Comparison of ENCODE assay signal across 26 cellular contexts in genomic region chr2:1618191-1618961, GRCh38.
DNase-seq lines count a peak whose midpoint lies in the region; ATAC-seq and TF ChIP-seq lines count a peak whose summit lies in the region.
"Had no signal": no experiment of that assay in that cellular context is flagged by ENCODE, and none has a peak within 500 bp of the region (broad histone marks: within the 10 kb centered on the region; RNA-seq: fewer than 3 reads in every experiment).

No MANE protein-coding gene starts in this region.

- H3K56ac ChIP-seq in H9 (ENCODE audit: insufficient read length, low read depth, low read length), result no peak overlapping the region

- no peak overlapping the region for H4K8ac ChIP-seq in H9 (replicated peaks; ENCODE audit: insufficient read length, low read depth, low read length)

- DNase-seq in H9 (no peak), chondrocyte (ENCODE audit: low spot score) (peak; percentile 78), mesenteric fat pad (ENCODE audit: low spot score) (peak; percentile 60), Ammon's horn (ENCODE audit: low spot score) (no peak)
- no peak for DNase-seq in stimulated activated naive CD4-positive, alpha-beta T cell (lab: John Stamatoyannopoulos, UW)
- DNase-seq: activated CD4-positive, alpha-beta T cell treated with anti-CD3 and anti-CD28 coated beads for 4 hours; activated CD8-positive, alpha-beta T cell treated with anti-CD3 and anti-CD28 coated beads, Interleukin-2, amount 10 ng/mL, durations not matched to agents 7 days and 5 days; amygdala; brain microvascular endothelial cell; DMS53; foreskin melanocyte; NCI-H1048; NCI-H1694; nephron progenitor cell; pancreas; SK-N-SH; stimulated activated CD4-positive, alpha-beta T cell treated with anti-CD3 and anti-CD28 coated beads, Interleukin-2, amount 100 ng/mL, for 24 hours; stomach; T-helper 17 cell had no signal

- H3K9me3 Mint-ChIP-seq in H9 (peaks cover 3 to 6% of the 10 kb centered on the region in 2 experiments; a peak in 3 of 5 replicates), chondrocyte (ENCODE audit: low read depth) (no peaks in the 10 kb centered on the region)
- H3K9me3 Mint-ChIP-seq in stimulated activated memory B cell treated with anti-CD40 and anti-IgM and Interleukin-4, amounts not matched to agents 10 μg/mL and 1 μg/mL and 100 μg/mL, for 72 hours, result peaks cover 9% of the 10 kb centered on the region
- H3K9me3 Mint-ChIP-seq: activated T-helper 2 cell treated with anti-CD3 and anti-CD28 coated beads, Interferon-gamma antibody, Interleukin-2, Interleukin-4, amounts not matched to agents 10 μg/mL and 5 μg/mL and 100 μg/mL, durations not matched to agents 14 hours and 24 hours and 36 hours had no signal

- no peak overlapping the region for H4K91ac ChIP-seq in H9 (ENCODE audit: insufficient read length, low read depth, low read length)

- peaks cover 52 to 59% of the 10 kb centered on the region in 2 experiments for H3K4me1 Mint-ChIP-seq in H9
- peaks cover 11% of the 10 kb centered on the region for H3K4me1 Mint-ChIP-seq in chondrocyte (ENCODE audit: low read depth)
- H3K4me1 Mint-ChIP-seq in stimulated activated memory B cell treated with anti-CD40 and anti-IgM and Interleukin-4, amounts not matched to agents 10 μg/mL and 1 μg/mL and 100 μg/mL, for 72 hours, result peaks cover 9% of the 10 kb centered on the region
- H3K4me1 Mint-ChIP-seq: T-helper 17 cell had no signal

- peaks cover 32 to 35% (median 32%) of the 10 kb centered on the region in 3 experiments for H3K36me3 Mint-ChIP-seq in H9 (ENCODE audit: insufficient read depth in 1 of 3, low read depth in 3 of 3)
- H3K36me3 Mint-ChIP-seq in chondrocyte (ENCODE audit: low read depth), result peaks cover 4% of the 10 kb centered on the region
- no peaks in the 10 kb centered on the region for H3K36me3 Mint-ChIP-seq in stimulated activated memory B cell treated with anti-CD40 and anti-IgM and Interleukin-4, amounts not matched to agents 10 μg/mL and 1 μg/mL and 100 μg/mL, for 72 hours
- H3K36me3 Mint-ChIP-seq: activated naive CD4-positive, alpha-beta T cell treated with anti-CD3 and anti-CD28 coated beads, Interleukin-2, amount 50 U/mL, for 72 hours had no signal

- no peak overlapping the region for H2BK15ac ChIP-seq in H9 (ENCODE audit: low read depth, low read length)

- H2BK120ac ChIP-seq in H9 (ENCODE audit: low read depth, low read length, poor library complexity, severe bottlenecking), result no peak overlapping the region

- TF ChIP-seq CTCF in H9 (conservative IDR thresholded peaks at IDR 0.05), result no peak
- TF ChIP-seq CTCF in chondrocyte (IDR thresholded peaks at IDR 0.05), result no peak

- no peak overlapping the region for H2AK5ac ChIP-seq in H9 (ENCODE audit: insufficient read length, low read length)

- no peak overlapping the region for H2AFZ ChIP-seq in H9 (ENCODE audit: low read length)

- no peak overlapping the region for H3K4me3 Mint-ChIP-seq in H9
- no peak overlapping the region for H3K4me3 Mint-ChIP-seq in chondrocyte (ENCODE audit: unreplicated experiment)
- H3K4me3 Mint-ChIP-seq in stimulated activated memory B cell treated with anti-CD40 and anti-IgM and Interleukin-4, amounts not matched to agents 10 μg/mL and 1 μg/mL and 100 μg/mL, for 72 hours, result no peak overlapping the region
- H3K4me3 Mint-ChIP-seq: activated CD8-positive, alpha-beta T cell treated with anti-CD3 and anti-CD28 coated beads, Interleukin-2, amount 10 ng/mL, durations not matched to agents 7 days and 5 days; nephron progenitor cell; T-helper 17 cell had no signal

- H3K27ac Mint-ChIP-seq in H9 (peak overlapping the region in 1 of 3 experiments; percentile 64; a peak in 2 of 7 replicates), chondrocyte (ENCODE audit: unreplicated experiment) (no peak overlapping the region)
- no peak overlapping the region for H3K27ac Mint-ChIP-seq in stimulated activated memory B cell treated with anti-CD40 and anti-IgM and Interleukin-4, amounts not matched to agents 10 μg/mL and 1 μg/mL and 100 μg/mL, for 72 hours
- H3K27ac Mint-ChIP-seq: activated CD8-positive, alpha-beta T cell treated with anti-CD3 and anti-CD28 coated beads, Interleukin-2, amount 10 ng/mL, durations not matched to agents 7 days and 5 days; activated naive CD4-positive, alpha-beta T cell treated with anti-CD3 and anti-CD28 coated beads, Interleukin-2, amount 50 U/mL, for 72 hours; activated T-helper 2 cell treated with anti-CD3 and anti-CD28 coated beads, Interferon-gamma antibody, Interleukin-2, Interleukin-4, amounts not matched to agents 10 μg/mL and 5 μg/mL and 100 μg/mL, durations not matched to agents 14 hours and 24 hours and 36 hours; nephron progenitor cell; T-helper 17 cell had no signal

- peak overlapping the region; percentile 43 for H3K18ac ChIP-seq in H9 (ENCODE audit: insufficient read length, low read depth, low read length)

- no peaks in the 10 kb centered on the region for H3K79me1 ChIP-seq in H9 (ENCODE audit: insufficient read depth, low read depth, low read length, poor library complexity, severe bottlenecking)

- no peak overlapping the region for H4K5ac ChIP-seq in H9 (ENCODE audit: insufficient read length, low read depth, low read length)

- no peak overlapping the region for H3K4me2 ChIP-seq in H9 (ENCODE audit: insufficient read depth, insufficient read length, low read length)
- H3K4me2 ChIP-seq: SK-N-SH had no signal

- peak; percentile 22 for ATAC-seq in stimulated activated memory B cell treated with anti-CD40 and anti-IgM and Interleukin-4, amounts not matched to agents 10 μg/mL and 1 μg/mL and 100 μg/mL, for 72 hours
- no peak for ATAC-seq in HG03135 (IDR thresholded peaks at IDR 0.05; ENCODE audit: unreplicated experiment)
- ATAC-seq: activated CD8-positive, alpha-beta T cell treated with anti-CD3 and anti-CD28 coated beads, Interleukin-2, amount 10 ng/mL, durations not matched to agents 7 days and 5 days; activated naive CD4-positive, alpha-beta T cell treated with anti-CD3 and anti-CD28 coated beads, Interleukin-2, amount 50 U/mL, for 72 hours; HCT116; heart left ventricle; T-helper 17 cell had no signal

- no peak overlapping the region for H3K9ac ChIP-seq in H9 (ENCODE audit: extremely low read depth, insufficient read length, low read length)
- H3K9ac ChIP-seq: SK-N-SH had no signal

- no peaks in the 10 kb centered on the region for H3K9me3 ChIP-seq in H9 (ENCODE audit: control insufficient read depth, low read depth, low read length)
- H3K9me3 ChIP-seq: heart left ventricle, pancreas, right atrium auricular region, SK-N-SH, stomach had no signal

- no peak overlapping the region; the same call in 1 of the 2 replicates for H3K14ac ChIP-seq in H9 (ENCODE audit: insufficient read depth, low read length)

- no peak overlapping the region for H3K27ac ChIP-seq in H9 (ENCODE audit: insufficient read length, low read depth, low read length)
- H3K27ac ChIP-seq: brain microvascular endothelial cell, heart left ventricle, pancreas, right atrium auricular region, stomach had no signal

- H2BK5ac ChIP-seq in H9 (ENCODE audit: insufficient read length, low read length), result no peak overlapping the region

- no peak overlapping the region for H3K23ac ChIP-seq in H9 (ENCODE audit: insufficient read length, low read depth, low read length)

- no peak overlapping the region for H2BK20ac ChIP-seq in H9 (ENCODE audit: low read depth, low read length, poor library complexity, severe bottlenecking)

- H2BK12ac ChIP-seq in H9 (ENCODE audit: insufficient read length, low read depth, low read length), result no peak overlapping the region

- WGBS in H9 (ENCODE audit: extremely low coverage, insufficient read length, low lambda C conversion rate), result no CpG with 5 or more reads among the region's 20 CpGs

- H4K20me1 ChIP-seq in H9 (ENCODE audit: control insufficient read depth, insufficient read depth, insufficient read length), result no peaks in the 10 kb centered on the region

- H3K27me3 ChIP-seq in H9 (ENCODE audit: insufficient read depth, low read length), result no peaks in the 10 kb centered on the region
- H3K27me3 ChIP-seq: brain microvascular endothelial cell, heart left ventricle, pancreas, right atrium auricular region, stomach had no signal

- no peak overlapping the region for H3K4ac ChIP-seq in H9 (ENCODE audit: low read depth, low read length)

- no peaks in the 10 kb centered on the region for H3K23me2 ChIP-seq in H9 (ENCODE audit: insufficient read length, low read depth, low read length, poor library complexity, severe bottlenecking)

- H3K27me3 Mint-ChIP-seq in H9 (ENCODE audit: low read depth) (no peaks in the 10 kb centered on the region; the same call in 1 of the 2 replicates), chondrocyte (ENCODE audit: low read depth) (no peaks in the 10 kb centered on the region)
- H3K27me3 Mint-ChIP-seq in stimulated activated memory B cell treated with anti-CD40 and anti-IgM and Interleukin-4, amounts not matched to agents 10 μg/mL and 1 μg/mL and 100 μg/mL, for 72 hours, result no peaks in the 10 kb centered on the region

- H3T11ph ChIP-seq in H9 (ENCODE audit: low read length), result no peak overlapping the region

- no peaks in the 10 kb centered on the region for H3K79me2 ChIP-seq in H9 (ENCODE audit: insufficient read depth, low read length)

- peaks cover 13% of the 10 kb centered on the region; the same call in 1 of the 2 replicates for H3K4me1 ChIP-seq in H9 (ENCODE audit: insufficient read depth, low read length)
- H3K4me1 ChIP-seq: pancreas, stomach had no signal

Comparison
In these comparisons a context has a peak if more than half of its experiments do, and no peak if none do; other contexts are left out.
1. DNase-seq: peak in chondrocyte (single experiment) and mesenteric fat pad (single experiment); none in H9 (single experiment), Ammon's horn (single experiment) and stimulated activated naive CD4-positive, alpha-beta T cell (0 of 6).